12 cellular contexts compared by ENCODE assay signal in the genomic region with DNA sequence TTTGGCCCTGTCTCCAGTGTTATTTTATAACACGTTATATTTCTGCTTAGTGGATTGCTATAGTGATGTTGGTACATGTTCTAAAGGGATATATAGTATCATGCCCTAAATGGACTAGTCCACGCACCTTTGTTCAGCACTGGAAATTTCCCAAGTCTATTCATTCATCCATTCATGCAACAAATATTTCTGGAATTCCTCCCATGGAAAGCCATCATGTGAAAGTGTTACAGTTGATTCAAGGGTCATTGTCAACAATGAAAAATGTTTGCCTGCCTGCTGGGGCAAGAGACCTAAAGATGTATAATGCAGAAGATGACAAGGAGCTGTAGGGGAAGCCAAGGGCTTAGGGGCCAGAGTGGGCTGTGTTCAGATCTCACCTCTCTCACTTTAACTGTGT. TPM values are rescaled to one million over a fixed set of nuclear protein-coding genes. Genes with fewer than 3 reads are reported as not detected.
DNase-seq lines count a peak whose midpoint lies in the region; ATAC-seq and TF ChIP-seq lines count a peak whose summit lies in the region.
"Had no signal": no experiment of that assay in that cellular context is flagged by ENCODE, and none has a peak within 500 bp of the region (broad histone marks: within the 10 kb centered on the region; RNA-seq: fewer than 3 reads in every experiment).

No MANE protein-coding gene starts in this region.

- H3K18ac ChIP-seq in mesendoderm (ENCODE audit: low read length), result no peak overlapping the region

- H3K27me3 ChIP-seq in mesendoderm (ENCODE audit: insufficient read depth, low read length, poor library complexity), result no peaks in the 10 kb centered on the region

- ATAC-seq in GM18907 (IDR thresholded peaks at IDR 0.05; ENCODE audit: unreplicated experiment), result no peak
- no peak for ATAC-seq in GM21367 (IDR thresholded peaks at IDR 0.05; ENCODE audit: unreplicated experiment)
- ATAC-seq: naive thymus-derived CD4-positive, alpha-beta T cell had no signal

- H2BK5ac ChIP-seq in mesendoderm (ENCODE audit: low read length), result no peak overlapping the region

- H3K4me3 ChIP-seq in choroid plexus epithelial cell (ENCODE audit: low read depth, low read length), result no peak overlapping the region
- H3K4me3 ChIP-seq in mesendoderm (ENCODE audit: low read length), result no peak overlapping the region

- H3K23ac ChIP-seq in mesendoderm (ENCODE audit: low read length), result no peak overlapping the region

- no CpG with 5 or more reads among the region's 2 CpGs for WGBS in mesendoderm (ENCODE audit: extremely low coverage, insufficient coverage, low lambda C conversion rate)

- DNase-seq in AG20443 (ENCODE audit: low spot score) (peak; percentile 51), NCI-H226 (peak; percentile 81), choroid plexus epithelial cell (ENCODE audit: low read depth) (peak; percentile 91), mesendoderm (peak; percentile 20), iPS-NIHi11 (ENCODE audit: low spot score) (no peak)
- DNase-seq in activated CD4-positive, alpha-beta T cell treated with anti-CD3 and anti-CD28 coated beads for 1 hour, result no peak
- DNase-seq: CD4-positive, CD25-positive, alpha-beta regulatory T cell; naive thymus-derived CD4-positive, alpha-beta T cell; NCI-H2081 had no signal

- H4K5ac ChIP-seq in mesendoderm (ENCODE audit: low read length), result no peak overlapping the region

- no peak overlapping the region for H2AK5ac ChIP-seq in mesendoderm (ENCODE audit: low read length)

- no peaks in the 10 kb centered on the region for H3K36me3 ChIP-seq in mesendoderm (ENCODE audit: control insufficient read depth, insufficient read depth, low read length)

- no peaks in the 10 kb centered on the region for H3K79me2 ChIP-seq in mesendoderm (ENCODE audit: control insufficient read depth, insufficient read depth, low read length)

- H3K27ac ChIP-seq in mesendoderm (ENCODE audit: low read depth, low read length), result no peak overlapping the region
- H3K27ac ChIP-seq: VCaP had no signal

- H3K9ac ChIP-seq in mesendoderm (ENCODE audit: low read length), result no peak overlapping the region

- no peak overlapping the region for H3K4ac ChIP-seq in mesendoderm (ENCODE audit: low read depth, low read length)

- no peak for TF ChIP-seq CTCF in choroid plexus epithelial cell (conservative IDR thresholded peaks at IDR 0.05; ENCODE audit: low read depth, low read length)

- no peak overlapping the region for H2BK120ac ChIP-seq in mesendoderm (ENCODE audit: low read depth, low read length)

- H3K56ac ChIP-seq in mesendoderm (ENCODE audit: low read length), result no peak overlapping the region

- no peaks in the 10 kb centered on the region for H3K4me1 ChIP-seq in mesendoderm (ENCODE audit: control insufficient read depth, low read depth, low read length)

- no peak overlapping the region for H4K8ac ChIP-seq in mesendoderm (ENCODE audit: low read depth, low read length)

- no peaks in the 10 kb centered on the region for H3K79me1 ChIP-seq in mesendoderm (ENCODE audit: low read length)

- no peak overlapping the region for H2BK15ac ChIP-seq in mesendoderm (replicated peaks; ENCODE audit: low read depth)

- H3K4me2 ChIP-seq in mesendoderm (ENCODE audit: low read length), result no peak overlapping the region

RNA-seq across cellular contexts. Expression of gene HSPH1, which starts 10.8 kb away (rescaled TPM):
- polyA plus RNA-seq in mesendoderm (2013, experiment 1 of 2), result 120 TPM
- 115 TPM for polyA plus RNA-seq in mesendoderm (2013, experiment 2 of 2)

RNA-seq across cellular contexts. Expression of gene B3GLCT, which starts 27.2 kb away (rescaled TPM):
- 4.2 TPM for polyA plus RNA-seq in mesendoderm (2013, experiment 1 of 2)
- 4.0 TPM for polyA plus RNA-seq in mesendoderm (2013, experiment 2 of 2)

Comparison
In these comparisons a context has a peak if more than half of its experiments do, and no peak if none do; other contexts are left out.
1. DNase-seq: peak in AG20443 (single experiment), NCI-H226 (single experiment), choroid plexus epithelial cell (single experiment) and mesendoderm (single experiment); none in activated CD4-positive, alpha-beta T cell treated with anti-CD3 and anti-CD28 coated beads for 1 hour (single experiment) and iPS-NIHi11 (single experiment).